1 cellular context compared by ENCODE assay signal in genomic region chr22:32714458-32715250, GRCh38.
TF ChIP-seq lines count a peak whose summit lies in the region.

No MANE protein-coding gene starts in this region.

TF ChIP-seq in IMR-90, 13 proteins besides CTCF, POLR2A, EP300 and RAD21 (continued from another document):
- TF ChIP-seq MAFK (IDR thresholded peaks at IDR 0.05; ENCODE audit: low read depth, low read length) = no peak
- TF ChIP-seq BHLHE40 (IDR thresholded peaks at IDR 0.05; ENCODE audit: low read depth, low read length) = no peak
- TF ChIP-seq MXI1 (IDR thresholded peaks at IDR 0.05; ENCODE audit: borderline replicate concordance, low read depth, low read length) = no peak
- TF ChIP-seq RFX5 (IDR thresholded peaks at IDR 0.05; ENCODE audit: low read depth, low read length) = no peak
